ENCODE assay signal across 8 cellular contexts in the genomic region with DNA sequence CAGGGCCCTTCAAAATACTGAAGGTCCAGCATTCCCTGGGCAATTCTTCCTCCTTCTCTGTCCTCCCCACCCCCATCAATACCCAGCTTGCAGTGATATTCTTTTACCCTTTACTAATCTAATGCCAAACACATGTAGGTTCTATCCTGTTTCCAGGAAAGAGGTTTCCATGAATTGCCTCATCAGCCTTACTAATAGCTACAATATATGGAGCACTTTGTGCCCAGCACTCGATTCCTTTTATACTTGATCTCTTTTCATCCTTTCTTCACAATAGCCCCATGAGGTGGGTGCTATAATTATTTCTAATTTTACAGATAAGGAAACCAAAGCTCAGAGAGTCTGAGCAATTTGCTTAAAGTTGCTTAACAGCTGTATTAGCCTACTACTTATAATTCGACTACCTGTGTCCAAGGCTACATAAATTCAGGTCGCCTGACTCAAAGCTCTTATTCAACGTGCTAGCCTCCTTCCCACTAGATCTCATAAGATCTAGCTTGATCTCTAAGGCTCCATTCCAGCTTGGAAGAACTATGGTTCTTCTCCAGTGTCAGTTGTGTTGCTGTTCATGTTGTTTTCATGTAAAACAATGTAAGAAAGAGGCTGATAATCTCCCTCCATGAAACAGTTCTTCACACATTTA.
DNase-seq lines count a peak whose midpoint lies in the region; ATAC-seq and TF ChIP-seq lines count a peak whose summit lies in the region.
"Had no signal": no experiment of that assay in that cellular context is flagged by ENCODE, and none has a peak within 500 bp of the region (broad histone marks: within the 10 kb centered on the region; RNA-seq: fewer than 3 reads in every experiment).

No MANE protein-coding gene starts in this region.

- H3K27ac ChIP-seq in RWPE2 (ENCODE audit: poor library complexity, severe bottlenecking): peak overlapping the region; percentile 77
- H3K27ac ChIP-seq in transverse colon: peak overlapping the region in 3 of 4 donors; percentile 27 to 51 (median 38)

- H3K4me1 ChIP-seq in RWPE2 (ENCODE audit: insufficient read depth, poor library complexity, severe bottlenecking): peaks cover 18% of the 10 kb centered on the region
- H3K4me1 ChIP-seq in transverse colon: peaks cover 0 to 10% (median 6%) of the 10 kb centered on the region in 4 donors

- H3K4me3 ChIP-seq in RWPE2 (ENCODE audit: severe bottlenecking) (no peak overlapping the region), transverse colon (no peak overlapping the region)

- TF ChIP-seq POLR2A in transverse colon (IDR thresholded peaks at IDR 0.05): no peak

- H3K36me3 ChIP-seq in RWPE2 (ENCODE audit: low read depth) (no peaks in the 10 kb centered on the region), transverse colon (no peaks in the 10 kb centered on the region)

- in situ Hi-C loops in transverse colon (cut with MboI; ENCODE audit: low pct_ligation_motif_present in 1 of 4, low pct_unique_long_range_greater_than_20kb in 1 of 4, low sequenced_read_pairs in 3 of 4): no loop called here

- H3K27me3 ChIP-seq in RWPE2 (ENCODE audit: insufficient read depth, poor library complexity, severe bottlenecking) (no peaks in the 10 kb centered on the region), transverse colon (no peaks in the 10 kb centered on the region)

- no peak for ATAC-seq in RWPE2 (ENCODE audit: low read depth)

- DNase-seq in HCEC 1CT (peak; percentile 44), RWPE2 (ENCODE audit: low spot score) (no peak), fibroblast of peridontal ligament (ENCODE audit: extremely low read depth) (peak; percentile 92), transverse colon (no peak), cerebellar nuclear complex (lab: John Stamatoyannopoulos, UW) (no peak), AG20443 (ENCODE audit: low spot score) (no peak), globus pallidus (ENCODE audit: low spot score) (no peak)
- DNase-seq: stimulated activated CD4-positive, alpha-beta T cell treated with anti-CD3 and anti-CD28 coated beads, Interleukin-1b, Interleukin-23, amount 100 ng/mL, for 48 hours had no signal

- WGBS in transverse colon (ENCODE audit: low coverage in 1 of 2), 2 donors: 76% methylated on average over 4 of the region's 4 CpGs

- TF ChIP-seq EP300 in transverse colon (IDR thresholded peaks at IDR 0.05; ENCODE audit: low read depth): no peak

- intact Hi-C loops in transverse colon (cut with DNase I; ENCODE audit: low total_unique reads): no loop called here

- TF ChIP-seq CTCF in RWPE2 (IDR thresholded peaks at IDR 0.05; ENCODE audit: poor library complexity, severe bottlenecking): no peak
- no peak for TF ChIP-seq CTCF in transverse colon (IDR thresholded peaks at IDR 0.05)

- H3K9me3 ChIP-seq in RWPE2 (ENCODE audit: severe bottlenecking): no peaks in the 10 kb centered on the region
- H3K9me3 ChIP-seq in transverse colon: no peaks in the 10 kb centered on the region

Comparison
In these comparisons a context has a peak if more than half of its experiments do, and no peak if none do; other contexts are left out.
1. DNase-seq: peak in HCEC 1CT (single experiment) and fibroblast of peridontal ligament (single experiment); none in RWPE2 (single experiment), transverse colon (single experiment), cerebellar nuclear complex (0 of 2), AG20443 (single experiment) and globus pallidus (single experiment).